Comparison of ENCODE assay signal across 1 cellular context in the genomic region with DNA sequence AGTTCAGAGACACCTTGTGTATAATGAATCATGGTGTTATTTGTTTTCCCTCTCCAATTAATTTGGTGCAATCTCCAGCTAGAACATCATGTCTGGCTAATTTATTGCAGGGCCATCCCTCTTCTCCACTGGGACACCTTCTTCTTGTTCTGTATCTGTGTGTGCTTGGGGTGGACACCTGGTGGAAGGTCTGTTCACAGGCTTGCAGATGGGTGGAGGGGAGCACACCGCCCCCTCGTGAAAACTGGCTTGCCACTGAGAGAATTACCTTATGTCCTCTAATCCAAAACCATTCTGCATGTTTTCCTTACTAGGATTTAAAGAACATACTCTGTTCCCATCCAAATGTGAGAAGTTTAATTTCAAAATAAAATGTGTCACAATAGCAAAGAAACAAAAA.
TF ChIP-seq lines count a peak whose summit lies in the region.

No MANE protein-coding gene starts in this region.

TF ChIP-seq in HepG2, 621 proteins besides CTCF, POLR2A, EP300 and RAD21 (continued from another document):
- TF ChIP-seq, protein P1, sequence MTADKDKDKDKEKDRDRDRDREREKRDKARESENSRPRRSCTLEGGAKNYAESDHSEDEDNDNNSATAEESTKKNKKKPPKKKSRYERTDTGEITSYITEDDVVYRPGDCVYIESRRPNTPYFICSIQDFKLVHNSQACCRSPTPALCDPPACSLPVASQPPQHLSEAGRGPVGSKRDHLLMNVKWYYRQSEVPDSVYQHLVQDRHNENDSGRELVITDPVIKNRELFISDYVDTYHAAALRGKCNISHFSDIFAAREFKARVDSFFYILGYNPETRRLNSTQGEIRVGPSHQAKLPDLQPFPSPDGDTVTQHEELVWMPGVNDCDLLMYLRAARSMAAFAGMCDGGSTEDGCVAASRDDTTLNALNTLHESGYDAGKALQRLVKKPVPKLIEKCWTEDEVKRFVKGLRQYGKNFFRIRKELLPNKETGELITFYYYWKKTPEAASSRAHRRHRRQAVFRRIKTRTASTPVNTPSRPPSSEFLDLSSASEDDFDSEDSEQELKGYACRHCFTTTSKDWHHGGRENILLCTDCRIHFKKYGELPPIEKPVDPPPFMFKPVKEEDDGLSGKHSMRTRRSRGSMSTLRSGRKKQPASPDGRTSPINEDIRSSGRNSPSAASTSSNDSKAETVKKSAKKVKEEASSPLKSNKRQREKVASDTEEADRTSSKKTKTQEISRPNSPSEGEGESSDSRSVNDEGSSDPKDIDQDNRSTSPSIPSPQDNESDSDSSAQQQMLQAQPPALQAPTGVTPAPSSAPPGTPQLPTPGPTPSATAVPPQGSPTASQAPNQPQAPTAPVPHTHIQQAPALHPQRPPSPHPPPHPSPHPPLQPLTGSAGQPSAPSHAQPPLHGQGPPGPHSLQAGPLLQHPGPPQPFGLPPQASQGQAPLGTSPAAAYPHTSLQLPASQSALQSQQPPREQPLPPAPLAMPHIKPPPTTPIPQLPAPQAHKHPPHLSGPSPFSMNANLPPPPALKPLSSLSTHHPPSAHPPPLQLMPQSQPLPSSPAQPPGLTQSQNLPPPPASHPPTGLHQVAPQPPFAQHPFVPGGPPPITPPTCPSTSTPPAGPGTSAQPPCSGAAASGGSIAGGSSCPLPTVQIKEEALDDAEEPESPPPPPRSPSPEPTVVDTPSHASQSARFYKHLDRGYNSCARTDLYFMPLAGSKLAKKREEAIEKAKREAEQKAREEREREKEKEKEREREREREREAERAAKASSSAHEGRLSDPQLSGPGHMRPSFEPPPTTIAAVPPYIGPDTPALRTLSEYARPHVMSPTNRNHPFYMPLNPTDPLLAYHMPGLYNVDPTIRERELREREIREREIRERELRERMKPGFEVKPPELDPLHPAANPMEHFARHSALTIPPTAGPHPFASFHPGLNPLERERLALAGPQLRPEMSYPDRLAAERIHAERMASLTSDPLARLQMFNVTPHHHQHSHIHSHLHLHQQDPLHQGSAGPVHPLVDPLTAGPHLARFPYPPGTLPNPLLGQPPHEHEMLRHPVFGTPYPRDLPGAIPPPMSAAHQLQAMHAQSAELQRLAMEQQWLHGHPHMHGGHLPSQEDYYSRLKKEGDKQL (CRISPR knock-in tag; IDR thresholded peaks at IDR 0.05; ENCODE audit: low read depth): no peak
- TF ChIP-seq KAT7 (CRISPR knock-in tag; IDR thresholded peaks at IDR 0.05; ENCODE audit: borderline replicate concordance): no peak
